ENCODE assay signal across 11 cellular contexts in genomic region chr5:180495991-180496741, GRCh38. TPM values are rescaled to one million over a fixed set of nuclear protein-coding genes. Genes with fewer than 3 reads are reported as not detected.
DNase-seq lines count a peak whose midpoint lies in the region; ATAC-seq, FAIRE-seq and TF ChIP-seq lines count a peak whose summit lies in the region.
"Had no signal": no experiment of that assay in that cellular context is flagged by ENCODE, and none has a peak within 500 bp of the region (broad histone marks: within the 10 kb centered on the region; RNA-seq: fewer than 3 reads in every experiment).

No MANE protein-coding gene starts in this region.

- 94% methylated on average over 18 of the region's 18 CpGs for WGBS in GM12878 (ENCODE audit: insufficient coverage, insufficient replicate concordance, low lambda C conversion rate, missing lambda C conversion rate)
- WGBS in mesendoderm (ENCODE audit: extremely low coverage, insufficient coverage, low lambda C conversion rate): no CpG with 5 or more reads among the region's 18 CpGs
- WGBS in testis, 2 donors: 67 to 73% methylated on average over 18 of the region's 18 CpGs

- no peak overlapping the region for H2AK5ac ChIP-seq in mesendoderm (ENCODE audit: low read length)

- no peak overlapping the region for H4K5ac ChIP-seq in mesendoderm (ENCODE audit: low read length)

- H3K9me3 ChIP-seq in HUES48 (ENCODE audit: control insufficient read depth, insufficient read depth, low read length): no peaks in the 10 kb centered on the region
- H3K9me3 ChIP-seq in GM12878 (replicated peaks; ENCODE audit: control insufficient read depth, insufficient read depth, low read length): no peaks in the 10 kb centered on the region
- H3K9me3 ChIP-seq in testis: no peaks in the 10 kb centered on the region

- H3K56ac ChIP-seq in mesendoderm (ENCODE audit: low read length): peak overlapping the region; percentile 82

- no peak overlapping the region for H2AFZ ChIP-seq in GM12878 (ENCODE audit: control insufficient read depth, low read depth, low read length)

- H2BK5ac ChIP-seq in mesendoderm (ENCODE audit: low read length): no peak overlapping the region

- ATAC-seq in GM12878 (no peak), HG02623 (IDR thresholded peaks at IDR 0.05; ENCODE audit: unreplicated experiment) (no peak)

- no peak for DNase-seq in AG04449 (ENCODE audit: low read depth, low spot score)
- no peak for DNase-seq in GM12878 (ENCODE audit: low read depth, low spot score)
- no peak for DNase-seq in mesendoderm
- no peak for DNase-seq in DMS79 (lab: John Stamatoyannopoulos, UW)
- no peak for DNase-seq in testis
- DNase-seq in HEK293T (ENCODE audit: extremely low spot score): no peak
- DNase-seq: DMS79 treated with DMSO at 0.1 percent for 48 hours, NCI-H187 treated with DMSO at 0.1 percent for 48 hours had no signal

- H3K27ac ChIP-seq in HUES48 (ENCODE audit: low read depth, low read length) (no peak overlapping the region), GM12878 (ENCODE audit: control insufficient read depth, insufficient read depth) (no peak overlapping the region), mesendoderm (ENCODE audit: low read depth, low read length) (no peak overlapping the region), testis (no peak overlapping the region)

- TF ChIP-seq POLR2A in GM12878 (IDR thresholded peaks at IDR 0.05; ENCODE audit: low read depth, low read length) (no peak), testis (IDR thresholded peaks at IDR 0.05) (no peak)

- SMC1A ChIA-PET in GM12878 (lab: Charles Lee; ENCODE audit: uncharacterized antibody, unreplicated experiment): no interaction called here

- H3K79me2 ChIP-seq in GM12878 (ENCODE audit: control insufficient read depth, insufficient read depth, low read length) (peaks cover 55% of the 10 kb centered on the region), mesendoderm (ENCODE audit: control insufficient read depth, insufficient read depth, low read length) (peaks cover 66% of the 10 kb centered on the region)

- peak overlapping the region; percentile 93 for H3K4me2 ChIP-seq in GM12878 (ENCODE audit: control insufficient read depth, insufficient read depth)
- H3K4me2 ChIP-seq in mesendoderm (ENCODE audit: low read length): peak overlapping the region; percentile 11

- POLR2A ChIA-PET in AG04449 (lab: Yijun Ruan, JAX): no interaction called here
- POLR2A ChIA-PET in GM12878 (lab: Charles Lee): no interaction called here
- POLR2A ChIA-PET in HEK293T (lab: Yijun Ruan, JAX): no interaction called here

- H3K23ac ChIP-seq in mesendoderm (ENCODE audit: low read length): peak overlapping the region; percentile 1

- H3K36me3 ChIP-seq in HUES48 (ENCODE audit: control insufficient read depth, insufficient read depth, low read length) (peaks cover 37% of the 10 kb centered on the region), GM12878 (ENCODE audit: control insufficient read depth in 2 of 2, insufficient read depth in 2 of 2, low read length in 1 of 2) (peaks cover 0 to 12% of the 10 kb centered on the region in 2 experiments; a peak in 1 of 4 replicates), mesendoderm (ENCODE audit: control insufficient read depth, insufficient read depth, low read length) (peaks cover 2% of the 10 kb centered on the region), testis (ENCODE audit: low read depth, missing control alignments) (no peaks in the 10 kb centered on the region)
- H3K36me3 ChIP-seq: cardiac muscle cell had no signal

- no peak overlapping the region for H3K18ac ChIP-seq in mesendoderm (ENCODE audit: low read length)

- no peak overlapping the region for H3K4ac ChIP-seq in mesendoderm (ENCODE audit: low read depth, low read length)

- H3K4me3 ChIP-seq in AG04449 (ENCODE audit: low read depth, low read length) (peak overlapping the region; percentile 88), HUES48 (ENCODE audit: low read depth, low read length) (peak overlapping the region; percentile 72; the same call in 1 of the 2 replicates), GM12878 (peak overlapping the region; percentile 66; the same call in 1 of the 2 replicates), mesendoderm (ENCODE audit: low read length) (no peak overlapping the region), testis (no peak overlapping the region)

- in situ Hi-C loops in GM12878 (cut with MboI): no loop called here

- FAIRE-seq in GM12878 (lab: Jason Lieb, UNC): no peak

- no peak for TF ChIP-seq RAD21 in GM12878 (IDR thresholded peaks at IDR 0.05; ENCODE audit: insufficient read depth, low read depth, low read length)

- H4K8ac ChIP-seq in mesendoderm (ENCODE audit: low read depth, low read length): no peak overlapping the region

- H3K9ac ChIP-seq in HUES48 (ENCODE audit: low read depth, low read length) (peak overlapping the region; percentile 0; the same call in 1 of the 2 replicates), GM12878 (ENCODE audit: control insufficient read depth, insufficient read depth, low read length) (peak overlapping the region; percentile 82), mesendoderm (ENCODE audit: low read length) (peak overlapping the region; percentile 90)

- H3K27me3 ChIP-seq in HUES48 (ENCODE audit: control insufficient read depth, insufficient read depth, low read length) (no peaks in the 10 kb centered on the region), GM12878 (replicated peaks in 1 of 2; ENCODE audit: control insufficient read depth in 2 of 2, insufficient read depth in 2 of 2, low read length in 1 of 2) (no peaks in the 10 kb centered on the region), mesendoderm (ENCODE audit: insufficient read depth, low read length, poor library complexity) (no peaks in the 10 kb centered on the region), testis (no peaks in the 10 kb centered on the region)
- H3K27me3 ChIP-seq: cardiac muscle cell had no signal

- RAD21 ChIA-PET in GM12878 (lab: Charles Lee; ENCODE audit: unreplicated experiment): no interaction called here

- no peak for TF ChIP-seq CTCF in AG04449 (IDR thresholded peaks at IDR 0.05; ENCODE audit: insufficient read depth, low read length, missing control alignments)
- TF ChIP-seq CTCF in GM12878 (IDR thresholded peaks at IDR 0.05 in 2 of 3, conservative IDR thresholded peaks at IDR 0.05 in 1 of 3; ENCODE audit: control insufficient read depth in 2 of 3, extremely low read depth in 1 of 3, insufficient read depth in 1 of 3, low read depth in 3 of 3, low read length in 3 of 3): no peak
- no peak for TF ChIP-seq CTCF in testis (IDR thresholded peaks at IDR 0.05)

- no peak overlapping the region for H2BK15ac ChIP-seq in mesendoderm (replicated peaks; ENCODE audit: low read depth)

- BruUV-seq in GM12878 (replicated peaks; lab: Mats Ljungman, UMichigan): no TSS peak

- CTCF ChIA-PET in AG04449 (lab: Yijun Ruan, JAX): interaction anchor here (1.1 kb wide), 1 partner anchor 168 kb away, joined by 3 read pairs; no protein-coding TSS in a partner anchor
- CTCF ChIA-PET in GM12878 (lab: Yijun Ruan, JAX): interaction anchor here (0.6 kb wide), 1 partner anchor 343 kb away, joined by 3 read pairs; no protein-coding TSS in a partner anchor
- CTCF ChIA-PET in HEK293T (lab: Yijun Ruan, JAX): no interaction called here

- H3K4me1 ChIP-seq in HUES48 (ENCODE audit: control insufficient read depth, insufficient read depth, low read length) (peaks cover 15% of the 10 kb centered on the region), GM12878 (ENCODE audit: control insufficient read depth, insufficient read depth, low read length) (peaks cover 3% of the 10 kb centered on the region; the same call in 1 of the 2 replicates), mesendoderm (ENCODE audit: control insufficient read depth, low read depth, low read length) (peaks cover 2% of the 10 kb centered on the region), testis (peaks cover 7% of the 10 kb centered on the region)

- no peaks in the 10 kb centered on the region for H4K20me1 ChIP-seq in GM12878 (ENCODE audit: control insufficient read depth, insufficient read depth)

- no peak for TF ChIP-seq EP300 in GM12878 (IDR thresholded peaks at IDR 0.05; ENCODE audit: borderline replicate concordance in 1 of 2, control insufficient read depth in 1 of 2, low read depth in 2 of 2, low read length in 2 of 2)

- peaks cover 7% of the 10 kb centered on the region for H3K79me1 ChIP-seq in mesendoderm (ENCODE audit: low read length)

- intact Hi-C loops in GM12878 (cut with micrococcal nuclease; ENCODE audit: unreplicated experiment) (no loop called here), testis (cut with DNase I; ENCODE audit: low total_unique reads) (no loop called here)

- no peak overlapping the region for H2BK120ac ChIP-seq in mesendoderm (ENCODE audit: low read depth, low read length)

TF ChIP-seq in GM12878, 131 proteins besides CTCF, POLR2A, EP300 and RAD21 (continues in another document):
- no peak for TF ChIP-seq BACH1 (IDR thresholded peaks at IDR 0.05; ENCODE audit: borderline replicate concordance)
- no peak for TF ChIP-seq NR2C1 (IDR thresholded peaks at IDR 0.05)

TF ChIP-seq in HEK293T, 16 proteins besides CTCF, POLR2A, EP300 and RAD21 (continues in another document):
- TF ChIP-seq ZNF384 (IDR thresholded peaks at IDR 0.05) (no peak), FOXA1 (IDR thresholded peaks at IDR 0.05) (no peak), ARNT (IDR thresholded peaks at IDR 0.05) (no peak), SUZ12 (IDR thresholded peaks at IDR 0.05) (no peak), NFRKB (IDR thresholded peaks at IDR 0.05) (no peak), HDGF (IDR thresholded peaks at IDR 0.05; ENCODE audit: borderline replicate concordance) (no peak), CTBP1 (IDR thresholded peaks at IDR 0.05; ENCODE audit: borderline replicate concordance) (no peak), FOXK2 (IDR thresholded peaks at IDR 0.05) (no peak)

RNA-seq across cellular contexts. Expression of gene CNOT6, which starts 2.0 kb away (rescaled TPM):
- total RNA-seq in GM12878 (2013; cell fraction: nucleolus; rRNA removed): 17.2 and 18.2 TPM in 2 replicates
- total RNA-seq in GM12878 (2014; rRNA removed) (9.4 TPM in 2 replicates), GM12878 (2014; rRNA removed; fragmentation: Illumina TruSeq; extraction: Trizol) (9.4 and 9.8 TPM in 2 replicates), GM12878 (2021) (20.9 and 23.4 TPM in 2 replicates), testis (10 to 100 TPM; 28.9 to 29.7 TPM)
- polyA plus RNA-seq in GM12878 (2011; ENCODE audit: low read depth): 5.4 TPM
- polyA plus RNA-seq in GM12878 (2011; rRNA removed) (22.1 and 27.4 TPM in 2 replicates), GM12878 (2014; fragmentation: Illumina TruSeq; extraction: Trizol) (18.4 and 22.1 TPM in 2 replicates), GM12878 (2014; fragmentation: Nextera tagmentation; extraction: Ambion mirVana) (1 to 10 TPM; 3.8 to 5.6 TPM), GM12878 (2014; rRNA removed) (10.9 and 15.1 TPM in 2 replicates), GM12878 (2016; fragmentation: Nextera tagmentation; extraction: Ambion mirVana) (10 to 100 TPM; 13.3 to 14.0 TPM), testis (ENCODE audit: insufficient read depth, low read depth, low replicate concordance) (22.1 TPM)
- 9.3 and 10.6 TPM in 2 replicates for polyA plus RNA-seq in GM12878 (2011; cell fraction: cytosol; rRNA removed)
- 6.6 and 8.4 TPM in 2 replicates for polyA plus RNA-seq in GM12878 (2011; cell fraction: nucleus; rRNA removed)
- polyA plus RNA-seq in GM12878 (2012): 8.8 and 11.6 TPM in 2 replicates
- 16.6 and 24.1 TPM in 2 replicates for polyA minus RNA-seq in GM12878 (2011; rRNA and poly(A)+ RNA removed)
- polyA minus RNA-seq in GM12878 (2011; cell fraction: cytosol; rRNA and poly(A)+ RNA removed): 9.9 and 10.7 TPM in 2 replicates
- 3.1 and 6.5 TPM in 2 replicates for polyA minus RNA-seq in GM12878 (2011; cell fraction: nucleus; rRNA and poly(A)+ RNA removed)
- polyA plus RNA-seq in mesendoderm (2013, experiment 1 of 2): 21.3 TPM
- 22.8 TPM for polyA plus RNA-seq in mesendoderm (2013, experiment 2 of 2)

Comparison
In these comparisons a context has a peak if more than half of its experiments do, and no peak if none do; other contexts are left out.
1. H3K4me3 ChIP-seq: peak in AG04449 (single experiment), HUES48 (single experiment) and GM12878 (single experiment); none in mesendoderm (single experiment) and testis (0 of 2).
2. H3K9ac ChIP-seq: peak in every context shown above with its lines; median percentile 90 in mesendoderm; 82 in GM12878; 0 in HUES48.